In genomic region chr3:37995652-37996641, GRCh38 we compare ENCODE assay signal across 9 cellular contexts. TPM values are rescaled to one million over a fixed set of nuclear protein-coding genes. Genes with fewer than 3 reads are reported as not detected.
DNase-seq lines count a peak whose midpoint lies in the region; ATAC-seq and TF ChIP-seq lines count a peak whose summit lies in the region.
"Had no signal": no experiment of that assay in that cellular context is flagged by ENCODE, and none has a peak within 500 bp of the region (broad histone marks: within the 10 kb centered on the region; RNA-seq: fewer than 3 reads in every experiment).

No MANE protein-coding gene starts in this region.

- no peaks in the 10 kb centered on the region for H3K27me3 ChIP-seq in hepatocyte

- no peak overlapping the region for H3K4me2 ChIP-seq in hepatocyte

- 84% methylated on average over 10 of the region's 10 CpGs for WGBS in hepatocyte (ENCODE audit: low lambda C conversion rate, missing lambda C conversion rate)

- H3K36me3 ChIP-seq in hepatocyte (replicated peaks; ENCODE audit: insufficient read depth, low read depth): no peaks in the 10 kb centered on the region

- H3K9me2 ChIP-seq in hepatocyte (replicated peaks; ENCODE audit: insufficient read depth): no peaks in the 10 kb centered on the region

- TF ChIP-seq CTCF in hepatocyte (IDR thresholded peaks at IDR 0.05; ENCODE audit: poor library complexity): peak; percentile 16

- POLR2A ChIA-PET in activated CD4-positive, alpha-beta memory T cell treated with anti-CD3 and anti-CD28 coated beads, Interleukin-2, amount 10 ng/mL, durations not matched to agents 7 days and 5 days (lab: Charles Lee): interaction anchor here (1.0 to 1.9 kb wide), 4 partner anchors 35 to 501 kb away, joined by 3 to 7 read pairs (median 6); partner anchors contain the start of genes ACAA1, DLEC1 and EXOG

- H2AFZ ChIP-seq in hepatocyte: no peak overlapping the region

- peak overlapping the region; percentile 40 for H3K27ac ChIP-seq in hepatocyte
- H3K27ac ChIP-seq: psoas muscle had no signal

- CTCF ChIA-PET in activated CD4-positive, alpha-beta memory T cell treated with anti-CD3 and anti-CD28 coated beads, Interleukin-2, amount 10 ng/mL, durations not matched to agents 7 days and 5 days (lab: Charles Lee): interaction anchor here (0.6 to 2.4 kb wide), 21 partner anchors 9 to 350 kb away, joined by 3 to 13 read pairs (median 4); partner anchors contain the start of genes ACAA1, OXSR1 and XYLB

- DNase-seq in stimulated activated naive CD8-positive, alpha-beta T cell treated with anti-CD3 and anti-CD28 coated beads, Interleukin-15, Interleukin-2, amounts not matched to agents 100 U/mL and 50 U/mL, for 24 hours: no peak
- peak; percentile 41 for DNase-seq in activated CD4-positive, alpha-beta memory T cell treated with anti-CD3 and anti-CD28 coated beads, Interleukin-2, amount 10 ng/mL, durations not matched to agents 7 days and 5 days
- DNase-seq in hepatocyte (ENCODE audit: low spot score): no peak
- DNase-seq in left lobe of liver (ENCODE audit: low spot score): no peak

- peaks cover 58% of the 10 kb centered on the region for H3K4me1 Mint-ChIP-seq in stimulated activated naive CD8-positive, alpha-beta T cell treated with anti-CD3 and anti-CD28 coated beads, Interleukin-15, Interleukin-2, amounts not matched to agents 100 ng/mL and 50 ng/mL, for 24 hours (ENCODE audit: low read depth)
- H3K4me1 Mint-ChIP-seq in activated CD4-positive, alpha-beta memory T cell treated with anti-CD3 and anti-CD28 coated beads, Interleukin-2, amount 10 ng/mL, durations not matched to agents 7 days and 5 days: peaks cover 66% of the 10 kb centered on the region

- no peaks in the 10 kb centered on the region for H3K9me3 ChIP-seq in hepatocyte (ENCODE audit: low read depth)
- H3K9me3 ChIP-seq: psoas muscle had no signal

- no peaks in the 10 kb centered on the region for H4K20me1 ChIP-seq in hepatocyte (ENCODE audit: insufficient read depth, poor library complexity, severe bottlenecking)

- H3K27ac Mint-ChIP-seq in stimulated activated naive CD8-positive, alpha-beta T cell treated with anti-CD3 and anti-CD28 coated beads, Interleukin-15, Interleukin-2, amounts not matched to agents 100 ng/mL and 50 ng/mL, for 24 hours: peak overlapping the region; percentile 91
- peak overlapping the region; percentile 82 for H3K27ac Mint-ChIP-seq in activated CD4-positive, alpha-beta memory T cell treated with anti-CD3 and anti-CD28 coated beads, Interleukin-2, amount 10 ng/mL, durations not matched to agents 7 days and 5 days

- H3K9me3 Mint-ChIP-seq in stimulated activated naive CD8-positive, alpha-beta T cell treated with anti-CD3 and anti-CD28 coated beads, Interleukin-15, Interleukin-2, amounts not matched to agents 100 ng/mL and 50 ng/mL, for 24 hours: no peaks in the 10 kb centered on the region
- no peaks in the 10 kb centered on the region for H3K9me3 Mint-ChIP-seq in activated CD4-positive, alpha-beta memory T cell treated with anti-CD3 and anti-CD28 coated beads, Interleukin-2, amount 10 ng/mL, durations not matched to agents 7 days and 5 days

- peaks cover 6% of the 10 kb centered on the region for H3K79me2 ChIP-seq in hepatocyte

- peaks cover 17% of the 10 kb centered on the region for H3K36me3 Mint-ChIP-seq in stimulated activated naive CD8-positive, alpha-beta T cell treated with anti-CD3 and anti-CD28 coated beads, Interleukin-15, Interleukin-2, amounts not matched to agents 100 ng/mL and 50 ng/mL, for 24 hours (ENCODE audit: low read depth)
- H3K36me3 Mint-ChIP-seq in activated CD4-positive, alpha-beta memory T cell treated with anti-CD3 and anti-CD28 coated beads, Interleukin-2, amount 10 ng/mL, durations not matched to agents 7 days and 5 days (ENCODE audit: low read depth): peaks cover 28% of the 10 kb centered on the region

- no peaks in the 10 kb centered on the region for H3K27me3 Mint-ChIP-seq in stimulated activated naive CD8-positive, alpha-beta T cell treated with anti-CD3 and anti-CD28 coated beads, Interleukin-15, Interleukin-2, amounts not matched to agents 100 ng/mL and 50 ng/mL, for 24 hours
- H3K27me3 Mint-ChIP-seq in activated CD4-positive, alpha-beta memory T cell treated with anti-CD3 and anti-CD28 coated beads, Interleukin-2, amount 10 ng/mL, durations not matched to agents 7 days and 5 days: no peaks in the 10 kb centered on the region

- peaks cover 43% of the 10 kb centered on the region for H3K4me1 ChIP-seq in hepatocyte (ENCODE audit: insufficient read depth)

- no peak for ATAC-seq in stimulated activated naive CD8-positive, alpha-beta T cell treated with anti-CD3 and anti-CD28 coated beads, Interleukin-15, Interleukin-2, amounts not matched to agents 100 U/mL and 50 U/mL, for 24 hours
- no peak for ATAC-seq in GM18873 (IDR thresholded peaks at IDR 0.05; ENCODE audit: low FRiP score, unreplicated experiment)
- ATAC-seq in HG03442 (IDR thresholded peaks at IDR 0.05; ENCODE audit: unreplicated experiment): no peak
- no peak for ATAC-seq in HG03025 (IDR thresholded peaks at IDR 0.05; ENCODE audit: low FRiP score, unreplicated experiment)
- ATAC-seq in left lobe of liver: no peak

- H3K4me3 ChIP-seq in hepatocyte: no peak overlapping the region
- H3K4me3 ChIP-seq: psoas muscle had no signal

- peak overlapping the region; percentile 89 for H3K4me3 Mint-ChIP-seq in stimulated activated naive CD8-positive, alpha-beta T cell treated with anti-CD3 and anti-CD28 coated beads, Interleukin-15, Interleukin-2, amounts not matched to agents 100 ng/mL and 50 ng/mL, for 24 hours
- H3K4me3 Mint-ChIP-seq in activated CD4-positive, alpha-beta memory T cell treated with anti-CD3 and anti-CD28 coated beads, Interleukin-2, amount 10 ng/mL, durations not matched to agents 7 days and 5 days: peak overlapping the region; percentile 89

RNA-seq across cellular contexts. Expression of gene VILL, which starts 5.4 kb away (rescaled TPM):
- 10 to 100 TPM; 18.4 to 18.7 TPM for total RNA-seq in activated CD4-positive, alpha-beta memory T cell treated with anti-CD3 and anti-CD28 coated beads, Interleukin-2, amount 10 ng/mL, durations not matched to agents 7 days and 5 days
- total RNA-seq in hepatocyte (47.0 and 47.4 TPM in 2 replicates), left lobe of liver (0.48 TPM)
- polyA plus RNA-seq in hepatocyte: 39.3 and 39.7 TPM in 2 replicates

RNA-seq across cellular contexts. Expression of gene PLCD1, which starts 33.5 kb away (rescaled TPM):
- total RNA-seq in activated CD4-positive, alpha-beta memory T cell treated with anti-CD3 and anti-CD28 coated beads, Interleukin-2, amount 10 ng/mL, durations not matched to agents 7 days and 5 days: 10 to 100 TPM; 36.2 to 38.0 TPM
- total RNA-seq in hepatocyte: 17.1 and 22.6 TPM in 2 replicates
- polyA plus RNA-seq in hepatocyte: 21.7 and 24.8 TPM in 2 replicates
- total RNA-seq in left lobe of liver: 11.3 TPM

RNA-seq across cellular contexts. Expression of gene DLEC1, which starts 43.1 kb away (rescaled TPM):
- 1 to 10 TPM; 3.8 to 4.2 TPM for total RNA-seq in activated CD4-positive, alpha-beta memory T cell treated with anti-CD3 and anti-CD28 coated beads, Interleukin-2, amount 10 ng/mL, durations not matched to agents 7 days and 5 days
- 0.23 and 0.68 TPM in 2 replicates for total RNA-seq in hepatocyte
- polyA plus RNA-seq in hepatocyte: 1.5 and 1.6 TPM in 2 replicates
- 0.05 TPM for total RNA-seq in left lobe of liver

Comparison
In these comparisons a context has a peak if more than half of its experiments do, and no peak if none do; other contexts are left out.
1. RNA of gene VILL, which starts 5.4 kb away (total RNA-seq): 47.0 to 47.4 TPM in hepatocyte and 18.4 to 18.7 TPM in activated CD4-positive, alpha-beta memory T cell treated with anti-CD3 and anti-CD28 coated beads, Interleukin-2, amount 10 ng/mL, durations not matched to agents 7 days and 5 days; 0.48 TPM in left lobe of liver (single experiment); every median in the first group is over 10 times any median in the second.